1 cellular context compared by ENCODE assay signal in the genomic region with DNA sequence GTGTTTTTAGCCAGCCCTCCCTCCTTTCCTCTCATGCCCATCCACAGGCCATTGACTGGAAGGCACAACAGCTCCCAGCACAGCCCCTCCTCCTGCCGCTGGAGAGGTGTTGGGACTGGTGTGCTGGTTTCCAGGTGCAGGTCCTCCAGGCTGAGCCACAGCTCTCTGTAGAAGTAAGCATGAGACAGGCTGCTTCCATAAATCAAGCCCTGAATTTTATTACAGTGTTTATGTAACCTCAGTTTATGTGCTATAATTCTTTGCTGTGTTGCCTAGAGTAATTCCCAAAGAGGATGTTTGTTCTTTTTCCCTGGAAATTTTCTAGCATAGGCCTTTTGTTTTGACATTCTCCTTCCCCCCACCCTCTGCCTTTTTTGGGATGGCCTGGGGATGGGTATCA.
TF ChIP-seq lines count a peak whose summit lies in the region.

No MANE protein-coding gene starts in this region.

TF ChIP-seq in HEK293, 187 proteins besides CTCF, POLR2A, EP300 and RAD21 (continued from another document and continues in another):
- TF ChIP-seq, protein P1, sequence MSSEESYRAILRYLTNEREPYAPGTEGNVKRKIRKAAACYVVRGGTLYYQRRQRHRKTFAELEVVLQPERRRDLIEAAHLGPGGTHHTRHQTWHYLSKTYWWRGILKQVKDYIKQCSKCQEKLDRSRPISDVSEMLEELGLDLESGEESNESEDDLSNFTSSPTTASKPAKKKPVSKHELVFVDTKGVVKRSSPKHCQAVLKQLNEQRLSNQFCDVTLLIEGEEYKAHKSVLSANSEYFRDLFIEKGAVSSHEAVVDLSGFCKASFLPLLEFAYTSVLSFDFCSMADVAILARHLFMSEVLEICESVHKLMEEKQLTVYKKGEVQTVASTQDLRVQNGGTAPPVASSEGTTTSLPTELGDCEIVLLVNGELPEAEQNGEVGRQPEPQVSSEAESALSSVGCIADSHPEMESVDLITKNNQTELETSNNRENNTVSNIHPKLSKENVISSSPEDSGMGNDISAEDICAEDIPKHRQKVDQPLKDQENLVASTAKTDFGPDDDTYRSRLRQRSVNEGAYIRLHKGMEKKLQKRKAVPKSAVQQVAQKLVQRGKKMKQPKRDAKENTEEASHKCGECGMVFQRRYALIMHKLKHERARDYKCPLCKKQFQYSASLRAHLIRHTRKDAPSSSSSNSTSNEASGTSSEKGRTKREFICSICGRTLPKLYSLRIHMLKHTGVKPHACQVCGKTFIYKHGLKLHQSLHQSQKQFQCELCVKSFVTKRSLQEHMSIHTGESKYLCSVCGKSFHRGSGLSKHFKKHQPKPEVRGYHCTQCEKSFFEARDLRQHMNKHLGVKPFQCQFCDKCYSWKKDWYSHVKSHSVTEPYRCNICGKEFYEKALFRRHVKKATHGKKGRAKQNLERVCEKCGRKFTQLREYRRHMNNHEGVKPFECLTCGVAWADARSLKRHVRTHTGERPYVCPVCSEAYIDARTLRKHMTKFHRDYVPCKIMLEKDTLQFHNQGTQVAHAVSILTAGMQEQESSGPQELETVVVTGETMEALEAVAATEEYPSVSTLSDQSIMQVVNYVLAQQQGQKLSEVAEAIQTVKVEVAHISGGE (tag by site-specific recombination; conservative IDR thresholded peaks at IDR 0.05; ENCODE audit: low read depth) = no peak
- TF ChIP-seq WT1 (tag by site-specific recombination; IDR thresholded peaks at IDR 0.05) (peak; percentile 50; the same call in 1 of the 2 replicates), HOXD13 (CRISPR knock-in tag; IDR thresholded peaks at IDR 0.05; ENCODE audit: borderline replicate concordance) (peak; percentile 51; the same call in 1 of the 2 replicates), ZNF843 (tag by site-specific recombination; IDR thresholded peaks at IDR 0.05) (peak; percentile 93), ZBTB20 (tag by site-specific recombination; IDR thresholded peaks at IDR 0.05) (no peak), ZNF670 (tag by site-specific recombination; IDR thresholded peaks at IDR 0.05; ENCODE audit: low read depth) (no peak), ZNF23 (tag by site-specific recombination; IDR thresholded peaks at IDR 0.05; ENCODE audit: borderline replicate concordance) (no peak), KLF10 (tag by site-specific recombination; IDR thresholded peaks at IDR 0.05) (0 out of 2 replicates have a peak, but pooled peaks have one; percentile 37), ZNF610 (tag by site-specific recombination; IDR thresholded peaks at IDR 0.05; ENCODE audit: borderline replicate concordance) (no peak), ZSCAN16 (tag by site-specific recombination; IDR thresholded peaks at IDR 0.05) (0 out of 2 replicates have a peak, but pooled peaks have one; percentile 32), ZNF48 (tag by site-specific recombination; IDR thresholded peaks at IDR 0.05) (no peak), SP3 (tag by site-specific recombination; IDR thresholded peaks at IDR 0.05) (no peak), ZNF501 (tag by site-specific recombination; IDR thresholded peaks at IDR 0.05) (0 out of 2 replicates have a peak, but pooled peaks have one; percentile 32), SP2 (tag by site-specific recombination; IDR thresholded peaks at IDR 0.05) (no peak), ZIC2 (tag by site-specific recombination; IDR thresholded peaks at IDR 0.05) (no peak), GFI1B (tag by site-specific recombination; IDR thresholded peaks at IDR 0.05) (peak; percentile 9; the same call in 1 of the 2 replicates), ZNF341 (tag by site-specific recombination; IDR thresholded peaks at IDR 0.05; ENCODE audit: low read depth) (peak; percentile 84), ZNF629 (tag by site-specific recombination; IDR thresholded peaks at IDR 0.05) (no peak), EGR2 (tag by site-specific recombination; IDR thresholded peaks at IDR 0.05; ENCODE audit: low read depth) (no peak), ZFP41 (tag by site-specific recombination; IDR thresholded peaks at IDR 0.05; ENCODE audit: borderline replicate concordance) (no peak), ZNF558 (tag by site-specific recombination; IDR thresholded peaks at IDR 0.05) (no peak), ZNF621 (tag by site-specific recombination; IDR thresholded peaks at IDR 0.05) (no peak)
- TF ChIP-seq, protein P2, sequence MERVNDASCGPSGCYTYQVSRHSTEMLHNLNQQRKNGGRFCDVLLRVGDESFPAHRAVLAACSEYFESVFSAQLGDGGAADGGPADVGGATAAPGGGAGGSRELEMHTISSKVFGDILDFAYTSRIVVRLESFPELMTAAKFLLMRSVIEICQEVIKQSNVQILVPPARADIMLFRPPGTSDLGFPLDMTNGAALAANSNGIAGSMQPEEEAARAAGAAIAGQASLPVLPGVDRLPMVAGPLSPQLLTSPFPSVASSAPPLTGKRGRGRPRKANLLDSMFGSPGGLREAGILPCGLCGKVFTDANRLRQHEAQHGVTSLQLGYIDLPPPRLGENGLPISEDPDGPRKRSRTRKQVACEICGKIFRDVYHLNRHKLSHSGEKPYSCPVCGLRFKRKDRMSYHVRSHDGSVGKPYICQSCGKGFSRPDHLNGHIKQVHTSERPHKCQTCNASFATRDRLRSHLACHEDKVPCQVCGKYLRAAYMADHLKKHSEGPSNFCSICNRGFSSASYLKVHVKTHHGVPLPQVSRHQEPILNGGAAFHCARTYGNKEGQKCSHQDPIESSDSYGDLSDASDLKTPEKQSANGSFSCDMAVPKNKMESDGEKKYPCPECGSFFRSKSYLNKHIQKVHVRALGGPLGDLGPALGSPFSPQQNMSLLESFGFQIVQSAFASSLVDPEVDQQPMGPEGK (tag by site-specific recombination; IDR thresholded peaks at IDR 0.05) = no peak
- TF ChIP-seq, protein P3, sequence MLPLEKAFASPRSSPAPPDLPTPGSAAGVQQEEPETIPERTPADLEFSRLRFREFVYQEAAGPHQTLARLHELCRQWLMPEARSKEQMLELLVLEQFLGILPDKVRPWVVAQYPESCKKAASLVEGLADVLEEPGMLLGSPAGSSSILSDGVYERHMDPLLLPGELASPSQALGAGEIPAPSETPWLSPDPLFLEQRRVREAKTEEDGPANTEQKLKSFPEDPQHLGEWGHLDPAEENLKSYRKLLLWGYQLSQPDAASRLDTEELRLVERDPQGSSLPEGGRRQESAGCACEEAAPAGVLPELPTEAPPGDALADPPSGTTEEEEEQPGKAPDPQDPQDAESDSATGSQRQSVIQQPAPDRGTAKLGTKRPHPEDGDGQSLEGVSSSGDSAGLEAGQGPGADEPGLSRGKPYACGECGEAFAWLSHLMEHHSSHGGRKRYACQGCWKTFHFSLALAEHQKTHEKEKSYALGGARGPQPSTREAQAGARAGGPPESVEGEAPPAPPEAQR (tag by site-specific recombination; IDR thresholded peaks at IDR 0.05) = no peak
- TF ChIP-seq, protein P4, sequence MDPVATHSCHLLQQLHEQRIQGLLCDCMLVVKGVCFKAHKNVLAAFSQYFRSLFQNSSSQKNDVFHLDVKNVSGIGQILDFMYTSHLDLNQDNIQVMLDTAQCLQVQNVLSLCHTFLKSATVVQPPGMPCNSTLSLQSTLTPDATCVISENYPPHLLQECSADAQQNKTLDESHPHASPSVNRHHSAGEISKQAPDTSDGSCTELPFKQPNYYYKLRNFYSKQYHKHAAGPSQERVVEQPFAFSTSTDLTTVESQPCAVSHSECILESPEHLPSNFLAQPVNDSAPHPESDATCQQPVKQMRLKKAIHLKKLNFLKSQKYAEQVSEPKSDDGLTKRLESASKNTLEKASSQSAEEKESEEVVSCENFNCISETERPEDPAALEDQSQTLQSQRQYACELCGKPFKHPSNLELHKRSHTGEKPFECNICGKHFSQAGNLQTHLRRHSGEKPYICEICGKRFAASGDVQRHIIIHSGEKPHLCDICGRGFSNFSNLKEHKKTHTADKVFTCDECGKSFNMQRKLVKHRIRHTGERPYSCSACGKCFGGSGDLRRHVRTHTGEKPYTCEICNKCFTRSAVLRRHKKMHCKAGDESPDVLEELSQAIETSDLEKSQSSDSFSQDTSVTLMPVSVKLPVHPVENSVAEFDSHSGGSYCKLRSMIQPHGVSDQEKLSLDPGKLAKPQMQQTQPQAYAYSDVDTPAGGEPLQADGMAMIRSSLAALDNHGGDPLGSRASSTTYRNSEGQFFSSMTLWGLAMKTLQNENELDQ (tag by site-specific recombination; IDR thresholded peaks at IDR 0.05; ENCODE audit: low read depth) = no peak
- TF ChIP-seq, protein P5, sequence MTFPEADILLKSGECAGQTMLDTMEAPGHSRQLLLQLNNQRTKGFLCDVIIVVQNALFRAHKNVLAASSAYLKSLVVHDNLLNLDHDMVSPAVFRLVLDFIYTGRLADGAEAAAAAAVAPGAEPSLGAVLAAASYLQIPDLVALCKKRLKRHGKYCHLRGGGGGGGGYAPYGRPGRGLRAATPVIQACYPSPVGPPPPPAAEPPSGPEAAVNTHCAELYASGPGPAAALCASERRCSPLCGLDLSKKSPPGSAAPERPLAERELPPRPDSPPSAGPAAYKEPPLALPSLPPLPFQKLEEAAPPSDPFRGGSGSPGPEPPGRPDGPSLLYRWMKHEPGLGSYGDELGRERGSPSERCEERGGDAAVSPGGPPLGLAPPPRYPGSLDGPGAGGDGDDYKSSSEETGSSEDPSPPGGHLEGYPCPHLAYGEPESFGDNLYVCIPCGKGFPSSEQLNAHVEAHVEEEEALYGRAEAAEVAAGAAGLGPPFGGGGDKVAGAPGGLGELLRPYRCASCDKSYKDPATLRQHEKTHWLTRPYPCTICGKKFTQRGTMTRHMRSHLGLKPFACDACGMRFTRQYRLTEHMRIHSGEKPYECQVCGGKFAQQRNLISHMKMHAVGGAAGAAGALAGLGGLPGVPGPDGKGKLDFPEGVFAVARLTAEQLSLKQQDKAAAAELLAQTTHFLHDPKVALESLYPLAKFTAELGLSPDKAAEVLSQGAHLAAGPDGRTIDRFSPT (tag by site-specific recombination; IDR thresholded peaks at IDR 0.05) = peak; percentile 35; the same call in 1 of the 2 replicates
- TF ChIP-seq, protein P6, sequence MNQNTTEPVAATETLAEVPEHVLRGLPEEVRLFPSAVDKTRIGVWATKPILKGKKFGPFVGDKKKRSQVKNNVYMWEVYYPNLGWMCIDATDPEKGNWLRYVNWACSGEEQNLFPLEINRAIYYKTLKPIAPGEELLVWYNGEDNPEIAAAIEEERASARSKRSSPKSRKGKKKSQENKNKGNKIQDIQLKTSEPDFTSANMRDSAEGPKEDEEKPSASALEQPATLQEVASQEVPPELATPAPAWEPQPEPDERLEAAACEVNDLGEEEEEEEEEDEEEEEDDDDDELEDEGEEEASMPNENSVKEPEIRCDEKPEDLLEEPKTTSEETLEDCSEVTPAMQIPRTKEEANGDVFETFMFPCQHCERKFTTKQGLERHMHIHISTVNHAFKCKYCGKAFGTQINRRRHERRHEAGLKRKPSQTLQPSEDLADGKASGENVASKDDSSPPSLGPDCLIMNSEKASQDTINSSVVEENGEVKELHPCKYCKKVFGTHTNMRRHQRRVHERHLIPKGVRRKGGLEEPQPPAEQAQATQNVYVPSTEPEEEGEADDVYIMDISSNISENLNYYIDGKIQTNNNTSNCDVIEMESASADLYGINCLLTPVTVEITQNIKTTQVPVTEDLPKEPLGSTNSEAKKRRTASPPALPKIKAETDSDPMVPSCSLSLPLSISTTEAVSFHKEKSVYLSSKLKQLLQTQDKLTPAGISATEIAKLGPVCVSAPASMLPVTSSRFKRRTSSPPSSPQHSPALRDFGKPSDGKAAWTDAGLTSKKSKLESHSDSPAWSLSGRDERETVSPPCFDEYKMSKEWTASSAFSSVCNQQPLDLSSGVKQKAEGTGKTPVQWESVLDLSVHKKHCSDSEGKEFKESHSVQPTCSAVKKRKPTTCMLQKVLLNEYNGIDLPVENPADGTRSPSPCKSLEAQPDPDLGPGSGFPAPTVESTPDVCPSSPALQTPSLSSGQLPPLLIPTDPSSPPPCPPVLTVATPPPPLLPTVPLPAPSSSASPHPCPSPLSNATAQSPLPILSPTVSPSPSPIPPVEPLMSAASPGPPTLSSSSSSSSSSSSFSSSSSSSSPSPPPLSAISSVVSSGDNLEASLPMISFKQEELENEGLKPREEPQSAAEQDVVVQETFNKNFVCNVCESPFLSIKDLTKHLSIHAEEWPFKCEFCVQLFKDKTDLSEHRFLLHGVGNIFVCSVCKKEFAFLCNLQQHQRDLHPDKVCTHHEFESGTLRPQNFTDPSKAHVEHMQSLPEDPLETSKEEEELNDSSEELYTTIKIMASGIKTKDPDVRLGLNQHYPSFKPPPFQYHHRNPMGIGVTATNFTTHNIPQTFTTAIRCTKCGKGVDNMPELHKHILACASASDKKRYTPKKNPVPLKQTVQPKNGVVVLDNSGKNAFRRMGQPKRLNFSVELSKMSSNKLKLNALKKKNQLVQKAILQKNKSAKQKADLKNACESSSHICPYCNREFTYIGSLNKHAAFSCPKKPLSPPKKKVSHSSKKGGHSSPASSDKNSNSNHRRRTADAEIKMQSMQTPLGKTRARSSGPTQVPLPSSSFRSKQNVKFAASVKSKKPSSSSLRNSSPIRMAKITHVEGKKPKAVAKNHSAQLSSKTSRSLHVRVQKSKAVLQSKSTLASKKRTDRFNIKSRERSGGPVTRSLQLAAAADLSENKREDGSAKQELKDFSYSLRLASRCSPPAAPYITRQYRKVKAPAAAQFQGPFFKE (tag by site-specific recombination; IDR thresholded peaks at IDR 0.05; ENCODE audit: borderline replicate concordance) = no peak
- TF ChIP-seq, protein P7, sequence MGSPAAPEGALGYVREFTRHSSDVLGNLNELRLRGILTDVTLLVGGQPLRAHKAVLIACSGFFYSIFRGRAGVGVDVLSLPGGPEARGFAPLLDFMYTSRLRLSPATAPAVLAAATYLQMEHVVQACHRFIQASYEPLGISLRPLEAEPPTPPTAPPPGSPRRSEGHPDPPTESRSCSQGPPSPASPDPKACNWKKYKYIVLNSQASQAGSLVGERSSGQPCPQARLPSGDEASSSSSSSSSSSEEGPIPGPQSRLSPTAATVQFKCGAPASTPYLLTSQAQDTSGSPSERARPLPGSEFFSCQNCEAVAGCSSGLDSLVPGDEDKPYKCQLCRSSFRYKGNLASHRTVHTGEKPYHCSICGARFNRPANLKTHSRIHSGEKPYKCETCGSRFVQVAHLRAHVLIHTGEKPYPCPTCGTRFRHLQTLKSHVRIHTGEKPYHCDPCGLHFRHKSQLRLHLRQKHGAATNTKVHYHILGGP (tag by site-specific recombination; IDR thresholded peaks at IDR 0.05) = peak; percentile 93
- TF ChIP-seq, protein P8, sequence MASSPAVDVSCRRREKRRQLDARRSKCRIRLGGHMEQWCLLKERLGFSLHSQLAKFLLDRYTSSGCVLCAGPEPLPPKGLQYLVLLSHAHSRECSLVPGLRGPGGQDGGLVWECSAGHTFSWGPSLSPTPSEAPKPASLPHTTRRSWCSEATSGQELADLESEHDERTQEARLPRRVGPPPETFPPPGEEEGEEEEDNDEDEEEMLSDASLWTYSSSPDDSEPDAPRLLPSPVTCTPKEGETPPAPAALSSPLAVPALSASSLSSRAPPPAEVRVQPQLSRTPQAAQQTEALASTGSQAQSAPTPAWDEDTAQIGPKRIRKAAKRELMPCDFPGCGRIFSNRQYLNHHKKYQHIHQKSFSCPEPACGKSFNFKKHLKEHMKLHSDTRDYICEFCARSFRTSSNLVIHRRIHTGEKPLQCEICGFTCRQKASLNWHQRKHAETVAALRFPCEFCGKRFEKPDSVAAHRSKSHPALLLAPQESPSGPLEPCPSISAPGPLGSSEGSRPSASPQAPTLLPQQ (tag by site-specific recombination; IDR thresholded peaks at IDR 0.05) = no peak
- TF ChIP-seq, protein P9, sequence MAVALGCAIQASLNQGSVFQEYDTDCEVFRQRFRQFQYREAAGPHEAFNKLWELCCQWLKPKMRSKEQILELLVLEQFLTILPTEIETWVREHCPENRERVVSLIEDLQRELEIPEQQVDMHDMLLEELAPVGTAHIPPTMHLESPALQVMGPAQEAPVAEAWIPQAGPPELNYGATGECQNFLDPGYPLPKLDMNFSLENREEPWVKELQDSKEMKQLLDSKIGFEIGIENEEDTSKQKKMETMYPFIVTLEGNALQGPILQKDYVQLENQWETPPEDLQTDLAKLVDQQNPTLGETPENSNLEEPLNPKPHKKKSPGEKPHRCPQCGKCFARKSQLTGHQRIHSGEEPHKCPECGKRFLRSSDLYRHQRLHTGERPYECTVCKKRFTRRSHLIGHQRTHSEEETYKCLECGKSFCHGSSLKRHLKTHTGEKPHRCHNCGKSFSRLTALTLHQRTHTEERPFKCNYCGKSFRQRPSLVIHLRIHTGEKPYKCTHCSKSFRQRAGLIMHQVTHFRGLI (tag by site-specific recombination; IDR thresholded peaks at IDR 0.05) = 0 out of 2 replicates have a peak, but pooled peaks have one; percentile 31
